Comparison of ENCODE assay signal across 12 cellular contexts in genomic region chr13:30477346-30478235, GRCh38. TPM values are rescaled to one million over a fixed set of nuclear protein-coding genes. Genes with fewer than 3 reads are reported as not detected.
DNase-seq lines count a peak whose midpoint lies in the region; ATAC-seq and TF ChIP-seq lines count a peak whose summit lies in the region.
"Had no signal": no experiment of that assay in that cellular context is flagged by ENCODE, and none has a peak within 500 bp of the region (broad histone marks: within the 10 kb centered on the region; RNA-seq: fewer than 3 reads in every experiment).

No MANE protein-coding gene starts in this region.

- H3K4me1 ChIP-seq in breast epithelium (no peaks in the 10 kb centered on the region), mammary epithelial cell (ENCODE audit: insufficient read depth, low read length) (peaks cover 11% of the 10 kb centered on the region)

- no peaks in the 10 kb centered on the region for H3K36me3 ChIP-seq in breast epithelium
- H3K36me3 ChIP-seq in mammary epithelial cell (ENCODE audit: insufficient read depth, low read length), result no peaks in the 10 kb centered on the region

- in situ Hi-C loops in mammary epithelial cell (cut with MboI; ENCODE audit: low sequenced_read_pairs in 2 of 2), result no loop called here

- no peaks in the 10 kb centered on the region for H3K36me3 Mint-ChIP-seq in stimulated activated naive B cell treated with anti-CD40 and anti-IgM and Interleukin-4, amounts not matched to agents 10 μg/mL and 1 μg/mL and 100 μg/mL, for 72 hours

- peak overlapping the region; percentile 47 for H3K27ac Mint-ChIP-seq in stimulated activated naive B cell treated with anti-CD40 and anti-IgM and Interleukin-4, amounts not matched to agents 10 μg/mL and 1 μg/mL and 100 μg/mL, for 72 hours

- H3K4me2 ChIP-seq in mammary epithelial cell (ENCODE audit: insufficient read depth, low read depth, low read length), result no peak overlapping the region

- peak overlapping the region; percentile 32 to 41 for H3K27ac ChIP-seq in breast epithelium
- no peak overlapping the region for H3K27ac ChIP-seq in mammary epithelial cell (ENCODE audit: insufficient read depth, low read depth, low read length)

- dilution Hi-C loops in mammary epithelial cell (cut with HindIII; ENCODE audit: low sequenced_read_pairs), result no loop called here

- TF ChIP-seq CTCF in breast epithelium (IDR thresholded peaks at IDR 0.05) (no peak), mammary epithelial cell (conservative IDR thresholded peaks at IDR 0.05 in 1 of 2, IDR thresholded peaks at IDR 0.05 in 1 of 2; ENCODE audit: extremely low read depth in 1 of 2, insufficient read depth in 1 of 2, low read depth in 1 of 2, low read length in 2 of 2) (no peak)

- ATAC-seq in HG02943 (IDR thresholded peaks at IDR 0.05; ENCODE audit: low read depth, unreplicated experiment), result peak; percentile 86
- ATAC-seq in stimulated activated naive B cell treated with anti-CD40 and anti-IgM and Interleukin-4, amounts not matched to agents 10 μg/mL and 1 μg/mL and 100 μg/mL, for 72 hours (replicated peaks), result peak; percentile 100

- CTCF ChIA-PET in mammary epithelial cell (lab: Charles Lee; ENCODE audit: low non-redundant PET), result interaction anchor here (0.6 kb wide), 1 partner anchor 17 kb away, joined by 5 read pairs; no protein-coding TSS in a partner anchor

- H3K9me3 Mint-ChIP-seq in stimulated activated naive B cell treated with anti-CD40 and anti-IgM and Interleukin-4, amounts not matched to agents 10 μg/mL and 1 μg/mL and 100 μg/mL, for 72 hours, result no peaks in the 10 kb centered on the region

- no peaks in the 10 kb centered on the region for H3K27me3 Mint-ChIP-seq in stimulated activated naive B cell treated with anti-CD40 and anti-IgM and Interleukin-4, amounts not matched to agents 10 μg/mL and 1 μg/mL and 100 μg/mL, for 72 hours

- no peaks in the 10 kb centered on the region for H3K27me3 ChIP-seq in breast epithelium
- no peaks in the 10 kb centered on the region for H3K27me3 ChIP-seq in mammary epithelial cell (ENCODE audit: insufficient read depth, low read length)

- H2AFZ ChIP-seq in mammary epithelial cell (ENCODE audit: low read depth, low read length), result no peak overlapping the region

- H3K4me3 Mint-ChIP-seq in stimulated activated naive B cell treated with anti-CD40 and anti-IgM and Interleukin-4, amounts not matched to agents 10 μg/mL and 1 μg/mL and 100 μg/mL, for 72 hours, result no peak overlapping the region

- H3K4me3 ChIP-seq in breast epithelium (no peak overlapping the region), mammary epithelial cell (replicated peaks in 1 of 3; ENCODE audit: insufficient read depth in 1 of 3, low read depth in 2 of 3, low read length in 3 of 3) (no peak overlapping the region)
- H3K4me3 ChIP-seq: lung had no signal

- H3K9me3 ChIP-seq in breast epithelium, result no peaks in the 10 kb centered on the region
- H3K9me3 ChIP-seq in mammary epithelial cell (replicated peaks; ENCODE audit: insufficient read depth, low read length), result no peaks in the 10 kb centered on the region

- no peak for TF ChIP-seq POLR2A in breast epithelium (IDR thresholded peaks at IDR 0.05)

- BruUV-seq in mammary epithelial cell (replicated peaks; lab: Mats Ljungman, UMichigan), result no TSS peak

- H4K20me1 ChIP-seq in mammary epithelial cell (ENCODE audit: insufficient read depth, low read length), result no peaks in the 10 kb centered on the region

- DNase-seq in breast epithelium (ENCODE audit: low spot score in 2 of 2), result no peak
- no peak for DNase-seq in mammary epithelial cell
- DNase-seq in NCI-H526 treated with DMSO at 0.1 percent for 48 hours (lab: John Stamatoyannopoulos, UW), result peak; percentile 89
- no peak for DNase-seq in stimulated activated naive B cell treated with anti-CD40 and anti-IgM and Interleukin-4, amounts not matched to agents 10 μg/mL and 1 μg/mL and 100 μg/mL, for 72 hours
- DNase-seq in NCI-H2196 treated with DMSO at 0.1 percent for 48 hours (lab: John Stamatoyannopoulos, UW; ENCODE audit: unreplicated experiment), result no peak
- DNase-seq in DMS114 treated with DMSO at 0.1 percent for 48 hours (lab: John Stamatoyannopoulos, UW; ENCODE audit: unreplicated experiment), result no peak
- no peak for DNase-seq in activated CD8-positive, alpha-beta memory T cell treated with anti-CD3 and anti-CD28 coated beads, Interleukin-2, amount 50 U/mL, for 4 hours
- DNase-seq: 8988T; HCEC 1CT; NK-92 treated with Interleukin-12 subunit alpha and Interleukin-12 subunit beta, amount 100 ng/mL, for 24 hours had no signal

- H3K4me1 Mint-ChIP-seq in stimulated activated naive B cell treated with anti-CD40 and anti-IgM and Interleukin-4, amounts not matched to agents 10 μg/mL and 1 μg/mL and 100 μg/mL, for 72 hours, result peaks cover 9 to 20% of the 10 kb centered on the region in 2 donors

- intact Hi-C loops in breast epithelium (cut with DNase I; ENCODE audit: low total_unique reads), result no loop called here
- intact Hi-C loops in mammary epithelial cell (cut with micrococcal nuclease), result no loop called here

- 51% methylated on average over 4 of the region's 4 CpGs for WGBS in mammary epithelial cell (ENCODE audit: low coverage, missing lambda C conversion rate)

- H3K9ac ChIP-seq in mammary epithelial cell (ENCODE audit: insufficient read depth, low read length), result no peak overlapping the region

- H3K79me2 ChIP-seq in mammary epithelial cell (ENCODE audit: insufficient read depth, low read length), result no peaks in the 10 kb centered on the region

RNA-seq across cellular contexts. Expression of gene HMGB1, which starts 11.9 kb away (rescaled TPM):
- total RNA-seq in breast epithelium (100 to 1,000 TPM; 185 to 269 (median 262) TPM), mammary epithelial cell (100 to 1,000 TPM in 1 of 2 donors, 10 to 100 TPM in 1; 78.0 to 273 TPM)
- 192 TPM for polyA plus RNA-seq in mammary epithelial cell
- polyA minus RNA-seq in mammary epithelial cell, result 58.7 TPM

RNA-seq across cellular contexts. Expression of gene UBE2L5, which starts 55.3 kb away (rescaled TPM):
- 1 to 10 TPM in 1 of 3 donors, under 1 TPM in 1, not detected in 1; 0.98 to 1.3 TPM for total RNA-seq in breast epithelium
- not detected for total RNA-seq in mammary epithelial cell
- not detected for polyA plus RNA-seq in mammary epithelial cell
- polyA minus RNA-seq in mammary epithelial cell, result 0.67 TPM
- total RNA-seq: lung had no signal
